In the genomic region with DNA sequence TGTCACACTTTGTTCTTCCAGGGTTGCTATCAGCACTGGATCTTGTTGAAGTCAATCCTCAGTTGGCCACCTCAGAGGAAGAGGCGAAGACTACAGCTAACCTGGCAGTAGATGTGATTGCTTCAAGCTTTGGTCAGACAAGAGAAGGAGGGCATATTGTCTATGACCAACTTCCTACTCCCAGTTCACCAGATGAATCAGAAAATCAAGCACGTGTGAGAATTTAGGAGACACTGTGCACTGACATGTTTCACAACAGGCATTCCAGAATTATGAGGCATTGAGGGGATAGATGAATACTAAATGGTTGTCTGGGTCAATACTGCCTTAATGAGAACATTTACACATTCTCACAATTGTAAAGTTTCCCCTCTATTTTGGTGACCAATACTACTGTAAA, we compare ENCODE assay signal across 19 cellular contexts. TPM values are rescaled to one million over a fixed set of nuclear protein-coding genes. Genes with fewer than 3 reads are reported as not detected.
DNase-seq lines count a peak whose midpoint lies in the region; ATAC-seq and TF ChIP-seq lines count a peak whose summit lies in the region.
"Had no signal": no experiment of that assay in that cellular context is flagged by ENCODE, and none has a peak within 500 bp of the region (broad histone marks: within the 10 kb centered on the region; RNA-seq: fewer than 3 reads in every experiment).

No MANE protein-coding gene starts in this region.

- H3K36me3 ChIP-seq in OCI-LY7 (ENCODE audit: insufficient read depth, low read length) (peaks cover 93% of the 10 kb centered on the region), esophagus squamous epithelium (peaks cover 18 to 100% (median 25%) of the 10 kb centered on the region in 3 donors)

- H3K9me3 Mint-ChIP-seq in effector memory CD8-positive, alpha-beta T cell = no peaks in the 10 kb centered on the region
- H3K9me3 Mint-ChIP-seq: memory B cell; stimulated activated naive CD8-positive, alpha-beta T cell treated with anti-CD3 and anti-CD28 coated beads, Interleukin-15, Interleukin-2, amounts not matched to agents 100 ng/mL and 50 ng/mL, for 24 hours had no signal

- TF ChIP-seq CTCF in OCI-LY7 (conservative IDR thresholded peaks at IDR 0.05; ENCODE audit: low read length) = no peak
- no peak for TF ChIP-seq CTCF in omental fat pad (IDR thresholded peaks at IDR 0.05)
- no peak for TF ChIP-seq CTCF in esophagus squamous epithelium (IDR thresholded peaks at IDR 0.05)

- POLR2A ChIA-PET in OCI-LY7 (lab: Charles Lee) = no interaction called here

- H2AFZ ChIP-seq in OCI-LY7 (ENCODE audit: low read length) = no peak overlapping the region

- no peaks in the 10 kb centered on the region for H3K27me3 ChIP-seq in esophagus squamous epithelium
- H3K27me3 ChIP-seq: BLaER1 had no signal

- BruUV-seq in OCI-LY7 (replicated peaks; lab: Mats Ljungman, UMichigan) = TSS peak; percentile 43

- ATAC-seq in omental fat pad (ENCODE audit: low FRiP score) (peak; percentile 82), GM21786 (IDR thresholded peaks at IDR 0.05; ENCODE audit: unreplicated experiment) (no peak)
- ATAC-seq in effector memory CD8-positive, alpha-beta T cell (replicated peaks) = no peak

- H3K4me3 ChIP-seq in OCI-LY7 (ENCODE audit: low read depth, low read length, poor library complexity, severe bottlenecking) = no peak overlapping the region
- H3K4me3 ChIP-seq in esophagus squamous epithelium = no peak overlapping the region
- H3K4me3 ChIP-seq: BLaER1, HAP-1, skin epidermis had no signal

- TF ChIP-seq POLR2A in esophagus squamous epithelium (IDR thresholded peaks at IDR 0.05) = no peak

- H3K27me3 Mint-ChIP-seq in effector memory CD8-positive, alpha-beta T cell = no peaks in the 10 kb centered on the region
- H3K27me3 Mint-ChIP-seq: memory B cell; stimulated activated naive CD8-positive, alpha-beta T cell treated with anti-CD3 and anti-CD28 coated beads, Interleukin-15, Interleukin-2, amounts not matched to agents 100 ng/mL and 50 ng/mL, for 24 hours had no signal

- no peak overlapping the region for H3K4me2 ChIP-seq in OCI-LY7 (ENCODE audit: low read length)
- H3K4me2 ChIP-seq: BLaER1, SK-N-SH had no signal

- H3K9me2 ChIP-seq in OCI-LY7 (ENCODE audit: insufficient read depth, low read length) = no peaks in the 10 kb centered on the region
- H3K9me2 ChIP-seq: SK-N-SH had no signal

- no peak overlapping the region for H3K4me3 Mint-ChIP-seq in effector memory CD8-positive, alpha-beta T cell
- H3K4me3 Mint-ChIP-seq: memory B cell; stimulated activated naive CD8-positive, alpha-beta T cell treated with anti-CD3 and anti-CD28 coated beads, Interleukin-15, Interleukin-2, amounts not matched to agents 100 ng/mL and 50 ng/mL, for 24 hours had no signal

- peaks cover 43% of the 10 kb centered on the region for H3K36me3 Mint-ChIP-seq in effector memory CD8-positive, alpha-beta T cell (ENCODE audit: insufficient read depth)

- H3K79me2 ChIP-seq in OCI-LY7 (ENCODE audit: insufficient read depth, low read depth, low read length) = no peaks in the 10 kb centered on the region

- intact Hi-C loops in OCI-LY7 (cut with micrococcal nuclease; ENCODE audit: unreplicated experiment) = no loop called here
- intact Hi-C loops in esophagus squamous epithelium (cut with DNase I) = no loop called here

- H3K27ac ChIP-seq in OCI-LY7 (ENCODE audit: low read depth, low read length, poor library complexity, severe bottlenecking) = no peak overlapping the region
- H3K27ac ChIP-seq in epithelial cell of prostate = peak overlapping the region; percentile 65
- no peak overlapping the region for H3K27ac ChIP-seq in esophagus squamous epithelium
- H3K27ac ChIP-seq: BLaER1, skin epidermis had no signal

- peak overlapping the region in 1 of 2 donors; percentile 47 for H3K27ac Mint-ChIP-seq in effector memory CD8-positive, alpha-beta T cell
- H3K27ac Mint-ChIP-seq: memory B cell; stimulated activated naive CD8-positive, alpha-beta T cell treated with anti-CD3 and anti-CD28 coated beads, Interleukin-15, Interleukin-2, amounts not matched to agents 100 ng/mL and 50 ng/mL, for 24 hours had no signal

- peak; percentile 82 for DNase-seq in ELR (ENCODE audit: low read depth)
- no peak for DNase-seq in OCI-LY7 (ENCODE audit: low spot score)
- DNase-seq in epithelial cell of prostate (ENCODE audit: low read depth, low spot score) = peak; percentile 50
- no peak for DNase-seq in omental fat pad (ENCODE audit: low spot score)
- no peak for DNase-seq in NCI-H2081 (lab: John Stamatoyannopoulos, UW)
- no peak for DNase-seq in esophagus squamous epithelium (lab: John Stamatoyannopoulos, UW)
- no peak for DNase-seq in effector memory CD8-positive, alpha-beta T cell
- DNase-seq: activated CD4-positive, alpha-beta T cell treated with anti-CD3 and anti-CD28 coated beads, Interleukin-2, amount 50 U/mL, for 48 hours; amniotic stem cell; cortex of kidney; NCI-H1436 treated with DMSO at 0.1 percent for 48 hours; NCI-H446 treated with DMSO at 0.1 percent for 48 hours; SK-N-SH had no signal

- CTCF ChIA-PET in OCI-LY7 (lab: Charles Lee; ENCODE audit: unreplicated experiment) = no interaction called here

- H3K4me1 ChIP-seq in OCI-LY7 (ENCODE audit: insufficient read depth, low read length, poor library complexity, severe bottlenecking) = no peaks in the 10 kb centered on the region
- H3K4me1 ChIP-seq in esophagus squamous epithelium = no peaks in the 10 kb centered on the region
- H3K4me1 ChIP-seq: BLaER1, HAP-1 had no signal

- H3K4me1 Mint-ChIP-seq in effector memory CD8-positive, alpha-beta T cell (ENCODE audit: low read depth in 2 of 2) = no peaks in the 10 kb centered on the region
- H3K4me1 Mint-ChIP-seq: memory B cell had no signal

- no peaks in the 10 kb centered on the region for H4K20me1 ChIP-seq in OCI-LY7 (ENCODE audit: insufficient read depth, low read length)
- H4K20me1 ChIP-seq: BLaER1 had no signal

- WGBS in esophagus squamous epithelium, 2 donors = 40 to 67% methylated on average over 1 to 2 of the region's 2 CpGs

- no peaks in the 10 kb centered on the region for H3K9me3 ChIP-seq in OCI-LY7 (ENCODE audit: low read length)
- H3K9me3 ChIP-seq in esophagus squamous epithelium = no peaks in the 10 kb centered on the region
- H3K9me3 ChIP-seq: BLaER1, HAP-1, SK-N-SH had no signal

RNA-seq across cellular contexts. Expression of a gene that starts 23.7 kb away (rescaled TPM):
- total RNA-seq in OCI-LY7 (2014; rRNA removed; shearing (Covaris generic)) = 41.5 and 50.5 TPM in 2 replicates
- total RNA-seq in OCI-LY7 (2022) = 80.2 and 93.3 TPM in 2 replicates
- 100 to 1,000 TPM in 3 of 4 donors, 10 to 100 TPM in 1; 96.1 to 133 (median 114) TPM for total RNA-seq in omental fat pad
- total RNA-seq in esophagus squamous epithelium = 10 to 100 TPM; 41.3 to 57.7 (median 52.3) TPM

RNA-seq across cellular contexts. Expression of a gene that starts 31.0 kb away (rescaled TPM):
- total RNA-seq in OCI-LY7 (2014; rRNA removed; shearing (Covaris generic)) = 2.9 and 4.2 TPM in 2 replicates
- 2.0 and 3.4 TPM in 2 replicates for total RNA-seq in OCI-LY7 (2022)
- 10 to 100 TPM in 3 of 4 donors, 1 to 10 TPM in 1; 1.6 to 13.9 (median 11.3) TPM for total RNA-seq in omental fat pad
- total RNA-seq in esophagus squamous epithelium = 10 to 100 TPM in 3 of 4 donors, 1 to 10 TPM in 1; 7.1 to 50.6 (median 17.7) TPM

RNA-seq across cellular contexts. Expression of a gene that starts 44.9 kb away (rescaled TPM):
- total RNA-seq in OCI-LY7 (2014; rRNA removed; shearing (Covaris generic)) = 31.1 and 32.0 TPM in 2 replicates
- total RNA-seq in OCI-LY7 (2022) (33.6 and 37.7 TPM in 2 replicates), omental fat pad (10 to 100 TPM; 29.4 to 38.8 (median 35.3) TPM), esophagus squamous epithelium (10 to 100 TPM; 35.6 to 74.6 (median 48.0) TPM)

RNA-seq across cellular contexts. Expression of a gene that starts 50.6 kb away (rescaled TPM):
- total RNA-seq in OCI-LY7 (2014; rRNA removed; shearing (Covaris generic)) = 19.7 and 23.0 TPM in 2 replicates
- total RNA-seq in OCI-LY7 (2022) (12.0 and 15.5 TPM in 2 replicates), omental fat pad (10 to 100 TPM; 16.0 to 27.7 (median 24.9) TPM), esophagus squamous epithelium (10 to 100 TPM; 17.0 to 34.0 (median 21.0) TPM)

RNA-seq across cellular contexts. Expression of a gene that starts 51.0 kb away (rescaled TPM):
- total RNA-seq in OCI-LY7 (2014; rRNA removed; shearing (Covaris generic)) = not detected in 2 replicates
- total RNA-seq in OCI-LY7 (2022) (not detected in 2 replicates), omental fat pad (under 1 TPM in 1 of 4 donors, not detected in 3; 0.28 TPM), esophagus squamous epithelium (10 to 100 TPM in 3 of 4 donors, 1 to 10 TPM in 1; 4.0 to 35.3 (median 29.4) TPM)

Comparison
In these comparisons a context has a peak if more than half of its experiments do, and no peak if none do; other contexts are left out.
1. DNase-seq: peak in ELR (single experiment) and epithelial cell of prostate (single experiment); none in OCI-LY7 (single experiment), omental fat pad (single experiment), NCI-H2081 (0 of 2), esophagus squamous epithelium (single experiment) and effector memory CD8-positive, alpha-beta T cell (0 of 3).